21 cellular contexts compared by ENCODE assay signal in genomic region chr10:2883238-2883637, GRCh38.
"Had no signal": no experiment of that assay in that cellular context is flagged by ENCODE, and none has a peak within 500 bp of the region (broad histone marks: within the 10 kb centered on the region; RNA-seq: fewer than 3 reads in every experiment).

No MANE protein-coding gene starts in this region.

- H3K4me3 ChIP-seq: adrenal gland, body of pancreas, breast epithelium, PC-9 had no signal

- H2AFZ ChIP-seq: PC-9 had no signal

- H3K27ac ChIP-seq: adrenal gland, body of pancreas, breast epithelium, PC-9, RWPE1, WERI-Rb-1 had no signal

- H3K4me2 ChIP-seq: PC-9 had no signal

- H3K27me3 ChIP-seq: adrenal gland, body of pancreas had no signal

- H3K9me3 ChIP-seq: adrenal gland, breast epithelium had no signal

- H3K36me3 ChIP-seq: adrenal gland, breast epithelium, WERI-Rb-1 had no signal

- DNase-seq: activated CD4-positive, alpha-beta T cell treated with anti-CD3 and anti-CD28 coated beads, Interleukin-2, amount 10 ng/mL, durations not matched to agents 24 days and 14 days; activated CD4-positive, alpha-beta T cell treated with anti-CD3 and anti-CD28 coated beads, Interleukin-2, amount 50 U/mL, for 4 hours; activated CD8-positive, alpha-beta T cell treated with anti-CD3 and anti-CD28 coated beads for 36 hours; activated gamma-delta T cell; activated naive CD4-positive, alpha-beta T cell treated with anti-CD3 and anti-CD28 coated beads for 36 hours; activated T-cell treated with anti-CD3 and anti-CD28 coated beads, Interleukin-2, amount 50 U/mL, for 24 hours; adrenal gland; body of pancreas; KG1; NCI-H1105; NCI-H1417 treated with DMSO at 0.1 percent for 48 hours; NCI-H1694; NCI-H1930; NCI-H2081 treated with DMSO at 0.1 percent for 48 hours; NCI-H510A; PC-9; SIG-M5; T1000 had no signal
